In the genomic region with DNA sequence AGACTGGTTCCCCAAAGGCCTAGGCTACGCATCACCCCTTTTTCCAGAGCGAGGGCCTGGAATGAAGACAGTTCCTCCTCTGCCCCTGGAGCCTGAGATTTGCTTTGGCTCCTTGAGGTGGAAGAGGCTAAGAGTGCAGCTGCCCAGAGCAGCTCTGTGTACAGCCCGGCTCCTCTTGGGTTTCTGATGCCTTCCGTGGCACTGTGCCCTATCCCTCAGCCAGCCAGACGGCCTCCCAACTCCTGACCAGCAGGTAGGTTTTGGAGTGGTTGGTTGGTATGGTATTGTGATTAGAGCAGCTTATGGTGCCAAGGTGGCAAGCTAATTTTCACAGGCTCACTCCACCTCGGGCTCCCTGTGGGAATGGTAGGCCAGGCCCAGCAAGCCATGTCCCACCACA, we compare ENCODE assay signal across 21 cellular contexts.
"Had no signal": no experiment of that assay in that cellular context is flagged by ENCODE, and none has a peak within 500 bp of the region (broad histone marks: within the 10 kb centered on the region; RNA-seq: fewer than 3 reads in every experiment).

No MANE protein-coding gene starts in this region.

- H3K9me3 Mint-ChIP-seq: activated CD4-positive, alpha-beta T cell treated with anti-CD3 and anti-CD28 coated beads, Interleukin-2, amount 10 ng/mL, durations not matched to agents 7 days and 5 days; activated CD8-positive, alpha-beta T cell treated with anti-CD3 and anti-CD28 coated beads for 36 hours; activated naive CD4-positive, alpha-beta T cell treated with anti-CD3 and anti-CD28 coated beads, Interleukin-2, amount 50 U/mL, for 72 hours; brain; endodermal cell; nephron; stimulated activated naive B cell treated with anti-CD40 and anti-IgM and Interleukin-4, amounts not matched to agents 10 μg/mL and 1 μg/mL and 100 μg/mL, for 72 hours; T-helper 2 cell treated with Interferon-gamma antibody and Interleukin-4, amounts not matched to agents 5 μg/mL and 100 μg/mL, for 36 hours had no signal

- H3K27me3 ChIP-seq: dorsolateral prefrontal cortex, gastroesophageal sphincter, heart left ventricle had no signal

- H3K4me3 Mint-ChIP-seq: activated CD4-positive, alpha-beta T cell treated with anti-CD3 and anti-CD28 coated beads, Interleukin-2, amount 10 ng/mL, durations not matched to agents 7 days and 5 days; activated CD8-positive, alpha-beta T cell treated with anti-CD3 and anti-CD28 coated beads for 36 hours; brain; endodermal cell; nephron; stimulated activated naive B cell treated with anti-CD40 and anti-IgM and Interleukin-4, amounts not matched to agents 10 μg/mL and 1 μg/mL and 100 μg/mL, for 72 hours; T-helper 2 cell treated with Interferon-gamma antibody and Interleukin-4, amounts not matched to agents 5 μg/mL and 100 μg/mL, for 36 hours had no signal

- H3K4me3 ChIP-seq: dorsolateral prefrontal cortex, gastroesophageal sphincter, heart left ventricle had no signal

- H3K9me3 ChIP-seq: gastroesophageal sphincter, heart left ventricle, SK-N-SH had no signal

- H3K27me3 Mint-ChIP-seq: activated CD4-positive, alpha-beta T cell treated with anti-CD3 and anti-CD28 coated beads, Interleukin-2, amount 10 ng/mL, durations not matched to agents 7 days and 5 days; activated CD8-positive, alpha-beta T cell treated with anti-CD3 and anti-CD28 coated beads for 36 hours; brain; stimulated activated naive B cell treated with anti-CD40 and anti-IgM and Interleukin-4, amounts not matched to agents 10 μg/mL and 1 μg/mL and 100 μg/mL, for 72 hours had no signal

- H3K27ac ChIP-seq: epithelial cell of prostate, WERI-Rb-1 had no signal

- DNase-seq: activated CD4-positive, alpha-beta T cell treated with anti-CD3 and anti-CD28 coated beads, Interleukin-2, amount 10 ng/mL, durations not matched to agents 7 days and 5 days; activated CD4-positive, CD25-positive, alpha-beta regulatory T cell treated with anti-CD3 and anti-CD28 coated beads, Interleukin-2, amount 50 U/mL, for 72 hours; activated CD8-positive, alpha-beta T cell treated with anti-CD3 and anti-CD28 coated beads for 36 hours; activated gamma-delta T cell treated with Interleukin-2 at 50 U/mL for 16 hours; aorta; endodermal cell; nucleus accumbens; SK-N-SH; small intestine; stimulated activated naive B cell treated with anti-CD40 and anti-IgM and Interleukin-4, amounts not matched to agents 10 μg/mL and 1 μg/mL and 100 μg/mL, for 72 hours; trophoblast cell; WERI-Rb-1 had no signal

- H3K9ac ChIP-seq: SK-N-SH had no signal

- H3K4me1 Mint-ChIP-seq: activated CD4-positive, alpha-beta T cell treated with anti-CD3 and anti-CD28 coated beads, Interleukin-2, amount 10 ng/mL, durations not matched to agents 7 days and 5 days; stimulated activated naive B cell treated with anti-CD40 and anti-IgM and Interleukin-4, amounts not matched to agents 10 μg/mL and 1 μg/mL and 100 μg/mL, for 72 hours had no signal

- H3K36me3 ChIP-seq: gastroesophageal sphincter, heart left ventricle, WERI-Rb-1 had no signal

- H3K27ac Mint-ChIP-seq: activated CD4-positive, alpha-beta T cell treated with anti-CD3 and anti-CD28 coated beads, Interleukin-2, amount 10 ng/mL, durations not matched to agents 7 days and 5 days; activated CD8-positive, alpha-beta T cell treated with anti-CD3 and anti-CD28 coated beads for 36 hours; activated naive CD4-positive, alpha-beta T cell treated with anti-CD3 and anti-CD28 coated beads, Interleukin-2, amount 50 U/mL, for 72 hours; endodermal cell; stimulated activated naive B cell treated with anti-CD40 and anti-IgM and Interleukin-4, amounts not matched to agents 10 μg/mL and 1 μg/mL and 100 μg/mL, for 72 hours; T-helper 2 cell treated with Interferon-gamma antibody and Interleukin-4, amounts not matched to agents 5 μg/mL and 100 μg/mL, for 36 hours had no signal

- H3K36me3 Mint-ChIP-seq: activated naive CD4-positive, alpha-beta T cell treated with anti-CD3 and anti-CD28 coated beads, Interleukin-2, amount 50 U/mL, for 72 hours; brain; stimulated activated naive B cell treated with anti-CD40 and anti-IgM and Interleukin-4, amounts not matched to agents 10 μg/mL and 1 μg/mL and 100 μg/mL, for 72 hours had no signal

- ATAC-seq: activated CD8-positive, alpha-beta T cell treated with anti-CD3 and anti-CD28 coated beads for 36 hours; activated naive CD4-positive, alpha-beta T cell treated with anti-CD3 and anti-CD28 coated beads, Interleukin-2, amount 50 U/mL, for 72 hours; gastroesophageal sphincter; sciatic nerve; stimulated activated naive B cell treated with anti-CD40 and anti-IgM and Interleukin-4, amounts not matched to agents 10 μg/mL and 1 μg/mL and 100 μg/mL, for 72 hours had no signal

- H3K4me2 ChIP-seq: SK-N-SH had no signal
